ENCODE assay signal across 7 cellular contexts in the genomic region with DNA sequence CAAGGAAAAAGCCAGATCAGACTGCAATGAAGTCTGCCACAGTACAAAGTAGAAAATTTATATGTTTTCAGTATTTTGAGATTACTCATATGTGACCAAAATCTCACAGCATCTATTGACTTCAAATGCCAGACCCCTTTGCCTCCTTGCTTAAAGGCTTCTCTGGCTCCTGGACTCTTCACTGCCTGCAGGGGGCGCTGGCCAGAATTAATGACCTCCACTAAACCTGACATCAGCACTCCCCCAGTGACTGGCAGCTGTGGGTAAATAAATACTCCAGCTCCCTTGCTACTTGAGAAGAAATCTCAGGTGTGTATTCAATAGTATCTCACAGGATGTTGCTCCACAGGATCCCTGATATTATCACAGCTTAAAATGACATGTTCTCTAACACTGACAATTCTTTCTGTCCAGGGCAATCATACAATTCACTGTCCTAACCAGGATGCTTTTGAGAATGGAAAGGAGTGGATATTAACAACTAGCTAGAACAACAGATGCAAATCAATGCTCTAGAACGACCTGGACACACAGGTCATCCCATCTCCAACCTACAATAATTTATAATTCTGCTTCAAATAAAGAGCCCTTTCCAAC. TPM values are rescaled to one million over a fixed set of nuclear protein-coding genes. Genes with fewer than 3 reads are reported as not detected.
A peak's percentile ranks its signal among the peaks of the same experiment; 100 is the strongest.
DNase-seq lines count a peak whose midpoint lies in the region; ATAC-seq, FAIRE-seq and TF ChIP-seq lines count a peak whose summit lies in the region.

No MANE protein-coding gene starts in this region.

- dilution Hi-C loops in mammary epithelial cell (cut with HindIII; ENCODE audit: low sequenced_read_pairs) = loop anchor here (5.0 to 10.0 kb wide), 2 partner anchors 62 to 205 kb away; no protein-coding TSS in a partner anchor

- H3K4me1 Mint-ChIP-seq in stimulated activated naive B cell treated with anti-CD40 and anti-IgM and Interleukin-4, amounts not matched to agents 10 μg/mL and 1 μg/mL and 100 μg/mL, for 72 hours = peaks cover 13 to 25% of the 10 kb centered on the region in 2 donors

- H3K79me2 ChIP-seq in mammary epithelial cell (ENCODE audit: insufficient read depth, low read length) = peaks cover 49% of the 10 kb centered on the region

- no peak overlapping the region for H2AFZ ChIP-seq in mammary epithelial cell (ENCODE audit: low read depth, low read length)

- H3K27ac ChIP-seq in VCaP = no peak overlapping the region
- no peak overlapping the region for H3K27ac ChIP-seq in mammary epithelial cell (ENCODE audit: insufficient read depth, low read depth, low read length)
- H3K27ac ChIP-seq in lung (ENCODE audit: low read depth in 1 of 2, low read length in 1 of 2) = no peak overlapping the region

- CTCF ChIA-PET in mammary epithelial cell (lab: Charles Lee; ENCODE audit: low non-redundant PET) = interaction anchor here (0.9 kb wide), 1 partner anchor 57 kb away, joined by 10 read pairs; no protein-coding TSS in a partner anchor

- DNase-seq in NCI-H2107 treated with DMSO at 0.1 percent for 48 hours (lab: John Stamatoyannopoulos, UW; ENCODE audit: unreplicated experiment) (peak; percentile 39), mammary epithelial cell (peak; percentile 32), lung (ENCODE audit: low spot score) (peak; percentile 49), frontal cortex (ENCODE audit: low spot score in 2 of 2) (no peak)
- peak; percentile 40 for DNase-seq in stimulated activated naive B cell treated with anti-CD40 and anti-IgM and Interleukin-4, amounts not matched to agents 10 μg/mL and 1 μg/mL and 100 μg/mL, for 72 hours

- no peak overlapping the region for H3K9ac ChIP-seq in mammary epithelial cell (ENCODE audit: insufficient read depth, low read length)

- TF ChIP-seq POLR2A in GM18505 (IDR thresholded peaks at IDR 0.05; ENCODE audit: borderline replicate concordance, extremely low read depth, insufficient read depth, insufficient read length) = peak; percentile 14

- in situ Hi-C loops in mammary epithelial cell (cut with MboI; ENCODE audit: low sequenced_read_pairs in 2 of 2) = loop anchor here (5.0 to 25.0 kb wide), 2 partner anchors 48 to 233 kb away; a partner anchor contains a TSS

- H3K4me3 ChIP-seq in mammary epithelial cell (replicated peaks in 1 of 3; ENCODE audit: insufficient read depth in 1 of 3, low read depth in 2 of 3, low read length in 3 of 3) = no peak overlapping the region
- H3K4me3 ChIP-seq in lung = no peak overlapping the region

- WGBS in mammary epithelial cell (ENCODE audit: low coverage, missing lambda C conversion rate) = 15% methylated on average over 2 of the region's 2 CpGs
- WGBS in lung, 2 donors = 36 to 37% methylated on average over 2 of the region's 2 CpGs

- no peak overlapping the region for H3K4me3 Mint-ChIP-seq in stimulated activated naive B cell treated with anti-CD40 and anti-IgM and Interleukin-4, amounts not matched to agents 10 μg/mL and 1 μg/mL and 100 μg/mL, for 72 hours

- H3K27me3 ChIP-seq in mammary epithelial cell (ENCODE audit: insufficient read depth, low read length) (no peaks in the 10 kb centered on the region), lung (ENCODE audit: control insufficient read depth, insufficient read depth) (no peaks in the 10 kb centered on the region)

- H4K20me1 ChIP-seq in mammary epithelial cell (ENCODE audit: insufficient read depth, low read length) = no peaks in the 10 kb centered on the region

- H3K27me3 Mint-ChIP-seq in stimulated activated naive B cell treated with anti-CD40 and anti-IgM and Interleukin-4, amounts not matched to agents 10 μg/mL and 1 μg/mL and 100 μg/mL, for 72 hours = no peaks in the 10 kb centered on the region

- no peak overlapping the region for H3K27ac Mint-ChIP-seq in stimulated activated naive B cell treated with anti-CD40 and anti-IgM and Interleukin-4, amounts not matched to agents 10 μg/mL and 1 μg/mL and 100 μg/mL, for 72 hours

- no peaks in the 10 kb centered on the region for H3K9me3 Mint-ChIP-seq in stimulated activated naive B cell treated with anti-CD40 and anti-IgM and Interleukin-4, amounts not matched to agents 10 μg/mL and 1 μg/mL and 100 μg/mL, for 72 hours

- TF ChIP-seq CTCF in VCaP (conservative IDR thresholded peaks at IDR 0.05) (peak; percentile 81), mammary epithelial cell (conservative IDR thresholded peaks at IDR 0.05 in 1 of 2, IDR thresholded peaks at IDR 0.05 in 1 of 2; ENCODE audit: extremely low read depth in 1 of 2, insufficient read depth in 1 of 2, low read depth in 1 of 2, low read length in 2 of 2) (peak; percentile 75 to 90), lung (IDR thresholded peaks at IDR 0.05; ENCODE audit: control extremely low read depth, extremely low read depth) (peak; percentile 18)

- no peak for ATAC-seq in GM18505 (IDR thresholded peaks at IDR 0.05; ENCODE audit: unreplicated experiment)
- no peak for ATAC-seq in lung (ENCODE audit: insufficient read depth, low FRiP score)
- peak; percentile 48 to 60 for ATAC-seq in stimulated activated naive B cell treated with anti-CD40 and anti-IgM and Interleukin-4, amounts not matched to agents 10 μg/mL and 1 μg/mL and 100 μg/mL, for 72 hours (replicated peaks)

- H3K36me3 Mint-ChIP-seq in stimulated activated naive B cell treated with anti-CD40 and anti-IgM and Interleukin-4, amounts not matched to agents 10 μg/mL and 1 μg/mL and 100 μg/mL, for 72 hours = peaks cover 34 to 48% of the 10 kb centered on the region in 2 donors

- H3K36me3 ChIP-seq in mammary epithelial cell (ENCODE audit: insufficient read depth, low read length) (peaks cover 36% of the 10 kb centered on the region), lung (ENCODE audit: control insufficient read depth in 2 of 2, insufficient read depth in 2 of 2, low read length in 2 of 2) (peaks cover 25 to 30% of the 10 kb centered on the region in 2 donors)

- intact Hi-C loops in mammary epithelial cell (cut with micrococcal nuclease) = loop anchor here (1.0 kb wide), 1 partner anchor 117 kb away; no protein-coding TSS in a partner anchor

- BruUV-seq in mammary epithelial cell (replicated peaks; lab: Mats Ljungman, UMichigan) = no TSS peak

- H3K4me1 ChIP-seq in mammary epithelial cell (ENCODE audit: insufficient read depth, low read length) = peaks cover 6% of the 10 kb centered on the region
- H3K4me1 ChIP-seq in lung (ENCODE audit: control insufficient read depth in 2 of 2, insufficient read depth in 2 of 2, low read length in 2 of 2) = peaks cover 0 to 6% of the 10 kb centered on the region in 2 donors

- H3K4me2 ChIP-seq in mammary epithelial cell (ENCODE audit: insufficient read depth, low read depth, low read length) = no peak overlapping the region

- H3K9me3 ChIP-seq in mammary epithelial cell (replicated peaks; ENCODE audit: insufficient read depth, low read length) (no peaks in the 10 kb centered on the region), lung (ENCODE audit: control insufficient read depth in 2 of 2, insufficient read depth in 1 of 2, low read length in 1 of 2) (no peaks in the 10 kb centered on the region)

- no peak for FAIRE-seq in frontal cortex (lab: Jason Lieb, UNC)

RNA-seq across cellular contexts. Expression of a gene that starts 4.0 kb away (rescaled TPM):
- total RNA-seq in mammary epithelial cell = 10 to 100 TPM; 90.7 to 99.5 TPM
- 61.7 TPM for polyA plus RNA-seq in mammary epithelial cell
- 36.7 TPM for polyA minus RNA-seq in mammary epithelial cell
- total RNA-seq in lung = 100 to 1,000 TPM in 1 of 2 donors, 10 to 100 TPM in 1; 87.6 to 114 TPM
- 10 to 100 TPM; 33.0 to 81.6 TPM for polyA plus RNA-seq in lung
- total RNA-seq in frontal cortex = 74.6 TPM

RNA-seq across cellular contexts. Expression of a gene that starts 13.2 kb away (rescaled TPM):
- 100 to 1,000 TPM in 1 of 2 donors, 10 to 100 TPM in 1; 93.5 to 186 TPM for total RNA-seq in mammary epithelial cell
- 168 TPM for polyA plus RNA-seq in mammary epithelial cell
- polyA minus RNA-seq in mammary epithelial cell = 236 TPM
- 100 to 1,000 TPM in 1 of 2 donors, 10 to 100 TPM in 1; 46.4 to 109 TPM for total RNA-seq in lung
- 100 to 1,000 TPM in 1 of 2 donors, 10 to 100 TPM in 1; 34.5 to 117 TPM for polyA plus RNA-seq in lung
- 37.9 TPM for total RNA-seq in frontal cortex

RNA-seq across cellular contexts. Expression of a gene that starts 21.4 kb away (rescaled TPM):
- total RNA-seq in mammary epithelial cell (under 1 TPM in 1 of 2 donors, not detected in 1; under 0.01 TPM), lung (1 to 10 TPM in 1 of 2 donors, under 1 TPM in 1; 0.92 to 1.6 TPM), frontal cortex (0.82 TPM)
- polyA plus RNA-seq in mammary epithelial cell (not detected), lung (under 1 TPM; 0.61 to 0.64 TPM)
- not detected for polyA minus RNA-seq in mammary epithelial cell

RNA-seq across cellular contexts. Expression of a gene that starts 21.5 kb away (rescaled TPM):
- total RNA-seq in mammary epithelial cell (10 to 100 TPM; 31.5 to 49.1 TPM), lung (10 to 100 TPM; 55.7 to 69.2 TPM), frontal cortex (98.6 TPM)
- polyA plus RNA-seq in mammary epithelial cell (96.7 TPM), lung (100 to 1,000 TPM in 1 of 2 donors, 10 to 100 TPM in 1; 84.1 to 142 TPM)
- 107 TPM for polyA minus RNA-seq in mammary epithelial cell

RNA-seq across cellular contexts. Expression of a gene that starts 24.3 kb away (rescaled TPM):
- total RNA-seq in mammary epithelial cell (1 to 10 TPM in 1 of 2 donors, under 1 TPM in 1; 0.67 to 2.8 TPM), lung (1 to 10 TPM; 1.6 to 2.4 TPM), frontal cortex (0.41 TPM)
- polyA plus RNA-seq in mammary epithelial cell (0.57 TPM), lung (1 to 10 TPM; 1.5 to 1.6 TPM)
- polyA minus RNA-seq in mammary epithelial cell = not detected

Comparison
In these comparisons a context has a peak if more than half of its experiments do, and no peak if none do; other contexts are left out.
1. ATAC-seq: peak in stimulated activated naive B cell treated with anti-CD40 and anti-IgM and Interleukin-4, amounts not matched to agents 10 μg/mL and 1 μg/mL and 100 μg/mL, for 72 hours (2 of 2); none in GM18505 (single experiment) and lung (single experiment).
2. DNase-seq: peak in NCI-H2107 treated with DMSO at 0.1 percent for 48 hours (single experiment), mammary epithelial cell (single experiment), lung (single experiment) and stimulated activated naive B cell treated with anti-CD40 and anti-IgM and Interleukin-4, amounts not matched to agents 10 μg/mL and 1 μg/mL and 100 μg/mL, for 72 hours (single experiment); none in frontal cortex (0 of 2).
3. CTCF ChIP-seq: peak in every context shown above with its lines; median percentile 82 in mammary epithelial cell; 81 in VCaP; 18 in lung.